ENCODE assay signal across 10 cellular contexts in the genomic region with DNA sequence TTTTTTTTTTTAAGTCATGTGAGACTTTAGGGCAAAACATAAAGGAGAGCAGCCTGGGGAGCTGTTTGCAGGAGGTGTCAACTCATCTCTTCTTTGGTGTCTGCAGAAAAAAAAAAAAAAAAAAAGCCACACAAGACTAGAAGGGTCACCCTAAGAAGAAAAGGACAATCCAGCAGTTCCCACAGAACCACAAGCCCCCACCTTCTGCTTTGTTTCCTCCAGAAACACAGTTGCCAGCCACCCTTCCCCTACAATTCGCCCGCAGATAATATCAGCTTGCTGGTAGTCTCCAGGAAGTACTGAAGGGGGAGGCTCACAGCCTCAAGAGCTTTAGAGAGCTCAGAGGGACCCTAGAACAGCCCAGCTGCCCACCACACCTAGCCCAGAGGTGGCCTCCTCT. TPM values are rescaled to one million over a fixed set of nuclear protein-coding genes. Genes with fewer than 3 reads are reported as not detected.
DNase-seq lines count a peak whose midpoint lies in the region; ATAC-seq and TF ChIP-seq lines count a peak whose summit lies in the region.
"Had no signal": no experiment of that assay in that cellular context is flagged by ENCODE, and none has a peak within 500 bp of the region (broad histone marks: within the 10 kb centered on the region; RNA-seq: fewer than 3 reads in every experiment).

No MANE protein-coding gene starts in this region.

- TF ChIP-seq EP300 in esophagus muscularis mucosa (IDR thresholded peaks at IDR 0.05) (no peak), upper lobe of left lung (IDR thresholded peaks at IDR 0.05) (no peak)

- H3K9me3 ChIP-seq in heart right ventricle, result no peaks in the 10 kb centered on the region
- H3K9me3 ChIP-seq in esophagus muscularis mucosa, result no peaks in the 10 kb centered on the region
- no peaks in the 10 kb centered on the region for H3K9me3 ChIP-seq in upper lobe of left lung
- H3K9me3 ChIP-seq: body of pancreas had no signal

- H3K27ac ChIP-seq in heart right ventricle, result peak overlapping the region in 8 of 10 donors; percentile 25 to 86 (median 50)
- H3K27ac ChIP-seq in esophagus muscularis mucosa (replicated peaks in 1 of 4), result peak overlapping the region in 2 of 4 donors; percentile 13 to 25
- peak overlapping the region in 3 of 4 donors; percentile 63 to 80 (median 63) for H3K27ac ChIP-seq in upper lobe of left lung

- peak overlapping the region in 5 of 10 donors; percentile 22 to 50 (median 35) for H3K4me3 ChIP-seq in heart right ventricle
- H3K4me3 ChIP-seq in esophagus muscularis mucosa, result peak overlapping the region in 3 of 4 donors; percentile 12 to 29 (median 14)
- peak overlapping the region in 3 of 4 donors; percentile 7 to 33 (median 29) for H3K4me3 ChIP-seq in upper lobe of left lung
- H3K4me3 ChIP-seq: body of pancreas had no signal

- 64 to 89% methylated on average over 2 of the region's 2 CpGs for WGBS in heart right ventricle, 2 donors
- 72% methylated on average over 2 of the region's 2 CpGs for WGBS in esophagus muscularis mucosa
- 32 to 39% methylated on average over 2 of the region's 2 CpGs for WGBS in upper lobe of left lung, 2 donors

- peak in 5 of 8 donors; percentile 4 to 27 (median 21) for ATAC-seq in heart right ventricle
- ATAC-seq in Right ventricle myocardium inferior, result no peak
- ATAC-seq in upper lobe of left lung (ENCODE audit: low FRiP score in 2 of 2), result peak; percentile 22 to 28
- ATAC-seq: body of pancreas had no signal

- peaks cover 34% of the 10 kb centered on the region for H3K4me1 Mint-ChIP-seq in T-helper 1 cell treated with Interleukin-12 subunit alpha and Interleukin-12 subunit beta and Interleukin-4 antibody, amounts not matched to agents 30 μg/mL and 1 μg/mL, for 36 hours (ENCODE audit: low read depth)

- TF ChIP-seq CTCF in heart right ventricle (IDR thresholded peaks at IDR 0.05) (no peak), esophagus muscularis mucosa (IDR thresholded peaks at IDR 0.05) (no peak), upper lobe of left lung (IDR thresholded peaks at IDR 0.05) (no peak)

- H3K27me3 ChIP-seq in heart right ventricle, result no peaks in the 10 kb centered on the region
- H3K27me3 ChIP-seq in esophagus muscularis mucosa, result no peaks in the 10 kb centered on the region
- H3K27me3 ChIP-seq in upper lobe of left lung, result no peaks in the 10 kb centered on the region
- H3K27me3 ChIP-seq: body of pancreas had no signal

- peaks cover 8% of the 10 kb centered on the region for H3K36me3 Mint-ChIP-seq in T-helper 1 cell treated with Interleukin-12 subunit alpha and Interleukin-12 subunit beta and Interleukin-4 antibody, amounts not matched to agents 30 μg/mL and 1 μg/mL, for 36 hours (ENCODE audit: low read depth)

- peaks cover 0 to 49% (median 6%) of the 10 kb centered on the region in 9 donors for H3K4me1 ChIP-seq in heart right ventricle
- H3K4me1 ChIP-seq in esophagus muscularis mucosa, result peaks cover 4 to 14% (median 9%) of the 10 kb centered on the region in 4 donors
- peaks cover 3 to 27% (median 9%) of the 10 kb centered on the region in 4 donors for H3K4me1 ChIP-seq in upper lobe of left lung
- H3K4me1 ChIP-seq: body of pancreas had no signal

- DNase-seq in heart right ventricle (no peak), Right ventricle myocardium inferior (ENCODE audit: missing footprints) (no peak), esophagus muscularis mucosa (ENCODE audit: extremely low spot score) (no peak), upper lobe of left lung (no peak), NCI-H2081 (lab: John Stamatoyannopoulos, UW) (no peak), dedifferentiated amniotic fluid mesenchymal stem cell (ENCODE audit: extremely low spot score) (no peak), SKM-1 treated with dmso at 0.1 percent for 144 hours (lab: John Stamatoyannopoulos, UW; ENCODE audit: unreplicated experiment) (no peak)
- DNase-seq: SHP77 treated with DMSO at 0.1 percent for 48 hours had no signal

- TF ChIP-seq POLR2A in esophagus muscularis mucosa (IDR thresholded peaks at IDR 0.05; ENCODE audit: low read depth) (no peak), upper lobe of left lung (IDR thresholded peaks at IDR 0.05) (no peak)

- H3K27ac Mint-ChIP-seq in T-helper 1 cell treated with Interleukin-12 subunit alpha and Interleukin-12 subunit beta and Interleukin-4 antibody, amounts not matched to agents 30 μg/mL and 1 μg/mL, for 36 hours, result peak overlapping the region; percentile 92

- peaks cover 0 to 52% (median 4%) of the 10 kb centered on the region in 9 donors for H3K36me3 ChIP-seq in heart right ventricle
- H3K36me3 ChIP-seq in esophagus muscularis mucosa, result peaks cover 29 to 50% (median 46%) of the 10 kb centered on the region in 4 donors
- peaks cover 0 to 44% (median 24%) of the 10 kb centered on the region in 4 donors for H3K36me3 ChIP-seq in upper lobe of left lung

- peak overlapping the region; percentile 82 for H3K4me3 Mint-ChIP-seq in T-helper 1 cell treated with Interleukin-12 subunit alpha and Interleukin-12 subunit beta and Interleukin-4 antibody, amounts not matched to agents 30 μg/mL and 1 μg/mL, for 36 hours

- intact Hi-C loops in heart right ventricle (cut with DNase I) (no loop called here), Right ventricle myocardium inferior (cut with DNase I) (no loop called here), esophagus muscularis mucosa (cut with DNase I) (no loop called here)

- no peaks in the 10 kb centered on the region for H3K9me3 Mint-ChIP-seq in T-helper 1 cell treated with Interleukin-12 subunit alpha and Interleukin-12 subunit beta and Interleukin-4 antibody, amounts not matched to agents 30 μg/mL and 1 μg/mL, for 36 hours

- no peaks in the 10 kb centered on the region for H3K27me3 Mint-ChIP-seq in T-helper 1 cell treated with Interleukin-12 subunit alpha and Interleukin-12 subunit beta and Interleukin-4 antibody, amounts not matched to agents 30 μg/mL and 1 μg/mL, for 36 hours (ENCODE audit: low read depth)

RNA-seq across cellular contexts. Expression of a gene that starts 22.3 kb away (rescaled TPM):
- 10 to 100 TPM; 20.3 to 40.5 (median 26.3) TPM for total RNA-seq in heart right ventricle
- polyA plus RNA-seq in heart right ventricle, result 10 to 100 TPM in 1 of 2 donors, 1 to 10 TPM in 1; 9.6 to 13.2 TPM
- 30.8 TPM for total RNA-seq in Right ventricle myocardium inferior
- 100 to 1,000 TPM in 2 of 4 donors, 10 to 100 TPM in 2; 71.9 to 137 (median 114) TPM for total RNA-seq in esophagus muscularis mucosa
- total RNA-seq in upper lobe of left lung, result 100 to 1,000 TPM in 1 of 6 donors, 10 to 100 TPM in 5; 54.1 to 131 (median 72.6) TPM

RNA-seq across cellular contexts. Expression of a gene that starts 34.9 kb away (rescaled TPM):
- total RNA-seq in heart right ventricle (100 to 1,000 TPM in 5 of 10 donors, 10 to 100 TPM in 5; 91.5 to 155 (median 101) TPM), Right ventricle myocardium inferior (138 TPM), esophagus muscularis mucosa (100 to 1,000 TPM in 2 of 4 donors, 10 to 100 TPM in 2; 59.0 to 145 (median 101) TPM), upper lobe of left lung (100 to 1,000 TPM in 5 of 6 donors, 10 to 100 TPM in 1; 86.8 to 170 (median 134) TPM)
- polyA plus RNA-seq in heart right ventricle, result 100 to 1,000 TPM; 163 to 288 TPM
